ENCODE assay signal across 25 cellular contexts in the genomic region with DNA sequence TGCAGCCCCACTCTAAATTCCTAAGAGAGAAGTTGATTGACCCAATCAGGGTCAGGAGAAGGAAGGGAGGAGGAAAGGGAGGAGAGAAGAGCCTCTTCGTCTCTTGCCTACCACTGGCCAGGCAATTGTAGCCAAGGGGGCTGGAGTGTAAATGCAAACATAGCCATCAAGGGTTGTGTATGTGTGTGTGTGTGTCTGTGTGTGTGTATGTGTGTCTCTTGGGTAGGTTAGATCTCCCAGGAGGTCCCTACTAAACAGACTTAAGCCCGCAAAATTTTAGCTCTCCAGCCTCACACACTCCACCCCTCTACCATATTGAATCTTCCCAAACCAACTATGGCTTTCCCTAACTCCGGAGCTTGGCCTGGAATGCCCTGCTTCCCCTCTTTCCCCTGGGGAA. TPM values are rescaled to one million over a fixed set of nuclear protein-coding genes. Genes with fewer than 3 reads are reported as not detected.
A peak's percentile ranks its signal among the peaks of the same experiment; 100 is the strongest.
DNase-seq lines count a peak whose midpoint lies in the region; ATAC-seq, FAIRE-seq and TF ChIP-seq lines count a peak whose summit lies in the region.
"Had no signal": no experiment of that assay in that cellular context is flagged by ENCODE, and none has a peak within 500 bp of the region (broad histone marks: within the 10 kb centered on the region; RNA-seq: fewer than 3 reads in every experiment).

No MANE protein-coding gene starts in this region.

- no peak overlapping the region for H3K9ac ChIP-seq in K562 (ENCODE audit: insufficient read depth in 1 of 2, low read depth in 2 of 2, low read length in 2 of 2)
- H3K9ac ChIP-seq: BLaER1 treated with 17β-estradiol and CSF1 and Interleukin-3, amounts not matched to agents 10 nM and 100 nM had no signal

- TF ChIP-seq CTCF in MCF 10A (IDR thresholded peaks at IDR 0.05; ENCODE audit: unreplicated experiment) = no peak
- no peak for TF ChIP-seq CTCF in breast epithelium (IDR thresholded peaks at IDR 0.05)
- TF ChIP-seq CTCF in K562 (IDR thresholded peaks at IDR 0.05 in 2 of 3, conservative IDR thresholded peaks at IDR 0.05 in 1 of 3; ENCODE audit: insufficient read depth in 2 of 3, low read depth in 1 of 3, low read length in 3 of 3) = no peak
- TF ChIP-seq CTCF in nephron progenitor cell (IDR thresholded peaks at IDR 0.05) = no peak

- H3K79me2 ChIP-seq in K562 (ENCODE audit: control insufficient read depth, insufficient read depth, low read length) = no peaks in the 10 kb centered on the region

- ATAC-seq in K562 = no peak
- no peak for ATAC-seq in GM18909 (IDR thresholded peaks at IDR 0.05; ENCODE audit: poor library complexity, unreplicated experiment)
- no peak for ATAC-seq in HG02678 (IDR thresholded peaks at IDR 0.05; ENCODE audit: unreplicated experiment)
- ATAC-seq: A549, GM12878 had no signal

- H3K4me2 ChIP-seq in K562 (ENCODE audit: insufficient read depth, low read length) = no peak overlapping the region
- H3K4me2 ChIP-seq: A549; BLaER1 treated with 17β-estradiol and CSF1 and Interleukin-3, amounts not matched to agents 10 nM and 100 nM had no signal

- H3K4me3 Mint-ChIP-seq in MCF 10A (ENCODE audit: unreplicated experiment) = no peak overlapping the region
- H3K4me3 Mint-ChIP-seq in nephron progenitor cell = no peak overlapping the region
- H3K4me3 Mint-ChIP-seq: CD14-positive monocyte; CD4-positive, alpha-beta T cell; CD8-positive, alpha-beta memory T cell had no signal

- H3K27me3 Mint-ChIP-seq in MCF 10A (ENCODE audit: insufficient read depth, unreplicated experiment) (no peaks in the 10 kb centered on the region), nephron progenitor cell (ENCODE audit: low read depth, poor library complexity) (peaks cover 9% of the 10 kb centered on the region)

- H3K9me3 Mint-ChIP-seq in MCF 10A (ENCODE audit: unreplicated experiment) (no peaks in the 10 kb centered on the region), nephron progenitor cell (peaks cover 6% of the 10 kb centered on the region)
- H3K9me3 Mint-ChIP-seq: CD4-positive, alpha-beta T cell had no signal

- H3K4me3 ChIP-seq in breast epithelium = no peak overlapping the region
- no peak overlapping the region for H3K4me3 ChIP-seq in K562
- H3K4me3 ChIP-seq: A549; BLaER1 treated with 17β-estradiol and CSF1 and Interleukin-3, amounts not matched to agents 10 nM and 100 nM; GM12878 had no signal

- peaks cover 4 to 7% of the 10 kb centered on the region in 2 donors for H3K9me3 ChIP-seq in breast epithelium
- H3K9me3 ChIP-seq in K562 (replicated peaks; ENCODE audit: control insufficient read depth, insufficient read depth, low read depth, low read length) = no peaks in the 10 kb centered on the region
- H3K9me3 ChIP-seq: A549, BE2C had no signal

- no peak for TF ChIP-seq EP300 in K562 (IDR thresholded peaks at IDR 0.05; ENCODE audit: low read length)

- H3K9me1 ChIP-seq in K562 (ENCODE audit: control insufficient read depth, insufficient read depth, low read length) = no peaks in the 10 kb centered on the region

- TF ChIP-seq POLR2A in breast epithelium (IDR thresholded peaks at IDR 0.05) (no peak), K562 (conservative IDR thresholded peaks at IDR 0.05) (no peak)

- 5% methylated on average over 3 of the region's 3 CpGs for WGBS in K562 (ENCODE audit: insufficient coverage, low coverage, missing lambda C conversion rate)

- H3K4me1 Mint-ChIP-seq in MCF 10A (ENCODE audit: insufficient read depth, unreplicated experiment) = peaks cover 4% of the 10 kb centered on the region
- no peaks in the 10 kb centered on the region for H3K4me1 Mint-ChIP-seq in nephron progenitor cell
- H3K4me1 Mint-ChIP-seq: CD8-positive, alpha-beta memory T cell had no signal

- DNase-seq in MCF 10A (ENCODE audit: unreplicated experiment) (no peak), breast epithelium (ENCODE audit: low spot score in 2 of 2) (no peak), K562 (ENCODE audit: extremely low read depth in 1 of 4, low spot score in 3 of 4) (no peak), nephron progenitor cell (no peak)
- no peak for DNase-seq in activated CD8-positive, alpha-beta memory T cell treated with anti-CD3 and anti-CD28 coated beads, Interleukin-2, amount 50 U/mL, for 48 hours
- DNase-seq: 8988T; ACHN; AML-193; BE2C; CD4-positive, alpha-beta T cell; CD8-positive, alpha-beta memory T cell; DMS 273 treated with DMSO at 0.1 percent for 48 hours; DMS79; EL; GDM1; GOT3; H7; HCEC 1CT had no signal

- peak overlapping the region; percentile 16 for H3K27ac Mint-ChIP-seq in MCF 10A (ENCODE audit: low read depth, unreplicated experiment)
- H3K27ac Mint-ChIP-seq in nephron progenitor cell = peak overlapping the region; percentile 25
- H3K27ac Mint-ChIP-seq: CD14-positive monocyte; CD4-positive, alpha-beta T cell had no signal

- no peak for FAIRE-seq in K562 (lab: Jason Lieb, UNC)
- FAIRE-seq: A549, D721Med, GM12878 had no signal

- no peak overlapping the region for H2AFZ ChIP-seq in K562 (ENCODE audit: low read depth, low read length)

- intact Hi-C loops in MCF 10A (cut with micrococcal nuclease) (no loop called here), breast epithelium (cut with DNase I; ENCODE audit: low total_unique reads) (no loop called here), K562 (cut with micrococcal nuclease) (no loop called here)

- H3K36me3 Mint-ChIP-seq in MCF 10A (ENCODE audit: insufficient read depth, unreplicated experiment) = no peaks in the 10 kb centered on the region
- H3K36me3 Mint-ChIP-seq in nephron progenitor cell (ENCODE audit: low read depth) = no peaks in the 10 kb centered on the region
- H3K36me3 Mint-ChIP-seq: CD8-positive, alpha-beta memory T cell had no signal

- TF ChIP-seq RAD21 in K562 (CRISPR knock-in tag; conservative IDR thresholded peaks at IDR 0.05 in 1 of 2, IDR thresholded peaks at IDR 0.05 in 1 of 2) = no peak

- CTCF ChIA-PET in MCF 10A (lab: Yijun Ruan, JAX) (interaction anchor here (0.8 kb wide), 1 partner anchor 22 kb away, joined by 3 read pairs; no protein-coding TSS in a partner anchor), K562 (lab: Yijun Ruan, JAX; ENCODE audit: low intra/inter-chr PET ratio) (no interaction called here)

- H3K36me3 ChIP-seq in breast epithelium = no peaks in the 10 kb centered on the region
- H3K36me3 ChIP-seq in K562 (ENCODE audit: control insufficient read depth, insufficient read depth, low read length) = no peaks in the 10 kb centered on the region
- H3K36me3 ChIP-seq: BE2C; BLaER1 treated with 17β-estradiol and CSF1 and Interleukin-3, amounts not matched to agents 10 nM and 100 nM had no signal

- H3K27me3 ChIP-seq in breast epithelium (peaks cover 5 to 23% of the 10 kb centered on the region in 2 donors), K562 (ENCODE audit: control insufficient read depth in 2 of 2, insufficient read depth in 2 of 2, low read length in 2 of 2) (peaks cover 55 to 75% of the 10 kb centered on the region in 2 experiments)
- H3K27me3 ChIP-seq: BE2C; BLaER1 treated with 17β-estradiol and CSF1 and Interleukin-3, amounts not matched to agents 10 nM and 100 nM had no signal

- H3K27ac ChIP-seq in breast epithelium (no peak overlapping the region), K562 (ENCODE audit: extremely low read depth, low read depth, low read length) (no peak overlapping the region)
- H3K27ac ChIP-seq: A549; BLaER1 treated with 17β-estradiol and CSF1 and Interleukin-3, amounts not matched to agents 10 nM and 100 nM had no signal

- no peaks in the 10 kb centered on the region for H4K20me1 ChIP-seq in K562 (replicated peaks; ENCODE audit: control insufficient read depth, insufficient read depth, low read length)
- H4K20me1 ChIP-seq: BLaER1 treated with 17β-estradiol and CSF1 and Interleukin-3, amounts not matched to agents 10 nM and 100 nM had no signal

- H3K4me1 ChIP-seq in breast epithelium = no peaks in the 10 kb centered on the region
- peaks cover 0 to 7% of the 10 kb centered on the region in 2 experiments; a peak in 3 of 5 replicates for H3K4me1 ChIP-seq in K562 (replicated peaks in 1 of 2; ENCODE audit: control insufficient read depth in 2 of 2, insufficient read depth in 2 of 2, low read length in 2 of 2)
- H3K4me1 ChIP-seq: BE2C; BLaER1 treated with 17β-estradiol and CSF1 and Interleukin-3, amounts not matched to agents 10 nM and 100 nM had no signal

- BruUV-seq in MCF 10A (replicated peaks; lab: Mats Ljungman, UMichigan) (no TSS peak), K562 (replicated peaks; lab: Mats Ljungman, UMichigan) (no TSS peak)

- POLR2A ChIA-PET in MCF 10A (lab: Yijun Ruan, JAX) (no interaction called here), K562 (lab: Yijun Ruan, JAX) (interaction anchor here (0.5 to 1.3 kb wide), 3 partner anchors 8 to 1502 kb away, joined by 3 to 8 read pairs (median 3); no protein-coding TSS in a partner anchor)

- in situ Hi-C loops in K562 (cut with MboI) = no loop called here

TF ChIP-seq in K562, 482 proteins besides CTCF, POLR2A, EP300 and RAD21 (continues in another document):
- TF ChIP-seq SOX6 (IDR thresholded peaks at IDR 0.05) = no peak
- no peak for TF ChIP-seq ZNF551 (CRISPR knock-in tag; IDR thresholded peaks at IDR 0.05)
- no peak for TF ChIP-seq ZNF253 (CRISPR knock-in tag; conservative IDR thresholded peaks at IDR 0.05)

RNA-seq across cellular contexts. Expression of gene LEP, which starts 3.8 kb away (rescaled TPM):
- total RNA-seq in MCF 10A (2022) = not detected in 2 replicates
- 100 to 1,000 TPM in 1 of 3 donors, 10 to 100 TPM in 2; 41.6 to 498 (median 48.2) TPM for total RNA-seq in breast epithelium
- total RNA-seq in K562 (2011; cell fraction: chromatin; rRNA removed; ENCODE audit: low replicate concordance) = not detected in 2 replicates
- total RNA-seq in K562 (2011; cell fraction: nucleolus; rRNA removed) = not detected in 2 replicates
- not detected in 2 replicates for total RNA-seq in K562 (2011; cell fraction: nucleoplasm; rRNA removed)
- total RNA-seq in K562 (2014; rRNA removed) = not detected in 2 replicates
- not detected in 2 replicates for total RNA-seq in K562 (2014; rRNA removed; fragmentation: Illumina TruSeq; extraction: Trizol)
- total RNA-seq in K562 (2015; rRNA removed; fragmentation: Illumina TruSeq; extraction: Trizol) = not detected in 2 replicates
- not detected in 2 replicates for total RNA-seq in K562 (2021)
- polyA plus RNA-seq in K562 (2011; rRNA removed) = not detected in 2 replicates
- polyA plus RNA-seq in K562 (2011; cell fraction: cytosol; rRNA removed) = not detected in 2 replicates
- polyA plus RNA-seq in K562 (2011; cell fraction: nucleus; rRNA removed) = not detected in 2 replicates
- 0.04 and 0.06 TPM in 2 replicates for polyA plus RNA-seq in K562 (2012)
- not detected in 2 replicates for polyA plus RNA-seq in K562 (2014; fragmentation: Illumina TruSeq; extraction: Trizol)
- polyA plus RNA-seq in K562 (2014; fragmentation: Nextera tagmentation; extraction: Ambion mirVana) = not detected
- polyA plus RNA-seq in K562 (2014; rRNA removed) = not detected in 2 replicates
- not detected in 2 replicates for polyA minus RNA-seq in K562 (2011; rRNA and poly(A)+ RNA removed)
- not detected in 2 replicates for polyA minus RNA-seq in K562 (2011; cell fraction: cytosol; rRNA and poly(A)+ RNA removed)
- polyA minus RNA-seq in K562 (2011; cell fraction: nucleus; rRNA and poly(A)+ RNA removed) = not detected in 2 replicates
- total RNA-seq: CD4-positive, alpha-beta T cell; CD8-positive, alpha-beta memory T cell; GM12878; H7 had no signal
- polyA plus RNA-seq: A549; CD8-positive, alpha-beta memory T cell; GM12878 had no signal

Comparison
In these comparisons a context has a peak if more than half of its experiments do, and no peak if none do; other contexts are left out.
1. RNA of gene LEP, which starts 3.8 kb away (total RNA-seq): 41.6 to 498 TPM in breast epithelium; not detected in MCF 10A and not detected in K562; every median in the first group is over 10 times any median in the second.